1 cellular context compared by ENCODE assay signal in the genomic region with DNA sequence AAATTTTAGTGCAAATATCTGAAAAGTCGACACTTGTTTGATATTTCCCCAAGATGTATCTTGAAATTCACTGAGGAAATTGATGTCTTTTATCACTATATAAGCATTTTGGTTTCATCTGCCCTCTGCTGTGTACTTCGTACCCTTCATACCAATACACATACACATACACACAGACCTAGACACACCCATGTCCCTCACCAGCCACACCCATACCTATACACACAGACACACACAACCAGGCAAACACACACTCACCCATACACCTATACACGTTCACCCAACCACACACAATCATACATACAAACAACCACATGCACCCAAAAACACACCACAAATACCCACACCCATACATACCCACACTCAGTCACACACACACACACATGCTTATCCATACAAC.
TF ChIP-seq lines count a peak whose summit lies in the region.

No MANE protein-coding gene starts in this region.

TF ChIP-seq in GM23338, 12 proteins besides CTCF, POLR2A, EP300 and RAD21:
- TF ChIP-seq, protein P1, sequence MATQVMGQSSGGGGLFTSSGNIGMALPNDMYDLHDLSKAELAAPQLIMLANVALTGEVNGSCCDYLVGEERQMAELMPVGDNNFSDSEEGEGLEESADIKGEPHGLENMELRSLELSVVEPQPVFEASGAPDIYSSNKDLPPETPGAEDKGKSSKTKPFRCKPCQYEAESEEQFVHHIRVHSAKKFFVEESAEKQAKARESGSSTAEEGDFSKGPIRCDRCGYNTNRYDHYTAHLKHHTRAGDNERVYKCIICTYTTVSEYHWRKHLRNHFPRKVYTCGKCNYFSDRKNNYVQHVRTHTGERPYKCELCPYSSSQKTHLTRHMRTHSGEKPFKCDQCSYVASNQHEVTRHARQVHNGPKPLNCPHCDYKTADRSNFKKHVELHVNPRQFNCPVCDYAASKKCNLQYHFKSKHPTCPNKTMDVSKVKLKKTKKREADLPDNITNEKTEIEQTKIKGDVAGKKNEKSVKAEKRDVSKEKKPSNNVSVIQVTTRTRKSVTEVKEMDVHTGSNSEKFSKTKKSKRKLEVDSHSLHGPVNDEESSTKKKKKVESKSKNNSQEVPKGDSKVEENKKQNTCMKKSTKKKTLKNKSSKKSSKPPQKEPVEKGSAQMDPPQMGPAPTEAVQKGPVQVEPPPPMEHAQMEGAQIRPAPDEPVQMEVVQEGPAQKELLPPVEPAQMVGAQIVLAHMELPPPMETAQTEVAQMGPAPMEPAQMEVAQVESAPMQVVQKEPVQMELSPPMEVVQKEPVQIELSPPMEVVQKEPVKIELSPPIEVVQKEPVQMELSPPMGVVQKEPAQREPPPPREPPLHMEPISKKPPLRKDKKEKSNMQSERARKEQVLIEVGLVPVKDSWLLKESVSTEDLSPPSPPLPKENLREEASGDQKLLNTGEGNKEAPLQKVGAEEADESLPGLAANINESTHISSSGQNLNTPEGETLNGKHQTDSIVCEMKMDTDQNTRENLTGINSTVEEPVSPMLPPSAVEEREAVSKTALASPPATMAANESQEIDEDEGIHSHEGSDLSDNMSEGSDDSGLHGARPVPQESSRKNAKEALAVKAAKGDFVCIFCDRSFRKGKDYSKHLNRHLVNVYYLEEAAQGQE (IDR thresholded peaks at IDR 0.05; ENCODE audit: unreplicated experiment) = no peak
- TF ChIP-seq EZH2 (IDR thresholded peaks at IDR 0.05; ENCODE audit: low read depth, unreplicated experiment) (no peak), EZH2phosphoT487 (IDR thresholded peaks at IDR 0.05; ENCODE audit: unreplicated experiment) (no peak), ZNF114 (CRISPR knock-in tag; IDR thresholded peaks at IDR 0.05) (no peak), ZNF331 (CRISPR knock-in tag; IDR thresholded peaks at IDR 0.05; ENCODE audit: low read depth) (no peak), STAT1 (IDR thresholded peaks at IDR 0.05; ENCODE audit: unreplicated experiment) (no peak), NANOG (IDR thresholded peaks at IDR 0.05; ENCODE audit: borderline replicate concordance) (no peak), CREB1 (CRISPR knock-in tag; IDR thresholded peaks at IDR 0.05; ENCODE audit: low read depth) (no peak), POLR2AphosphoS5 (IDR thresholded peaks at IDR 0.05; ENCODE audit: low read depth) (no peak)
- TF ChIP-seq, protein P2, sequence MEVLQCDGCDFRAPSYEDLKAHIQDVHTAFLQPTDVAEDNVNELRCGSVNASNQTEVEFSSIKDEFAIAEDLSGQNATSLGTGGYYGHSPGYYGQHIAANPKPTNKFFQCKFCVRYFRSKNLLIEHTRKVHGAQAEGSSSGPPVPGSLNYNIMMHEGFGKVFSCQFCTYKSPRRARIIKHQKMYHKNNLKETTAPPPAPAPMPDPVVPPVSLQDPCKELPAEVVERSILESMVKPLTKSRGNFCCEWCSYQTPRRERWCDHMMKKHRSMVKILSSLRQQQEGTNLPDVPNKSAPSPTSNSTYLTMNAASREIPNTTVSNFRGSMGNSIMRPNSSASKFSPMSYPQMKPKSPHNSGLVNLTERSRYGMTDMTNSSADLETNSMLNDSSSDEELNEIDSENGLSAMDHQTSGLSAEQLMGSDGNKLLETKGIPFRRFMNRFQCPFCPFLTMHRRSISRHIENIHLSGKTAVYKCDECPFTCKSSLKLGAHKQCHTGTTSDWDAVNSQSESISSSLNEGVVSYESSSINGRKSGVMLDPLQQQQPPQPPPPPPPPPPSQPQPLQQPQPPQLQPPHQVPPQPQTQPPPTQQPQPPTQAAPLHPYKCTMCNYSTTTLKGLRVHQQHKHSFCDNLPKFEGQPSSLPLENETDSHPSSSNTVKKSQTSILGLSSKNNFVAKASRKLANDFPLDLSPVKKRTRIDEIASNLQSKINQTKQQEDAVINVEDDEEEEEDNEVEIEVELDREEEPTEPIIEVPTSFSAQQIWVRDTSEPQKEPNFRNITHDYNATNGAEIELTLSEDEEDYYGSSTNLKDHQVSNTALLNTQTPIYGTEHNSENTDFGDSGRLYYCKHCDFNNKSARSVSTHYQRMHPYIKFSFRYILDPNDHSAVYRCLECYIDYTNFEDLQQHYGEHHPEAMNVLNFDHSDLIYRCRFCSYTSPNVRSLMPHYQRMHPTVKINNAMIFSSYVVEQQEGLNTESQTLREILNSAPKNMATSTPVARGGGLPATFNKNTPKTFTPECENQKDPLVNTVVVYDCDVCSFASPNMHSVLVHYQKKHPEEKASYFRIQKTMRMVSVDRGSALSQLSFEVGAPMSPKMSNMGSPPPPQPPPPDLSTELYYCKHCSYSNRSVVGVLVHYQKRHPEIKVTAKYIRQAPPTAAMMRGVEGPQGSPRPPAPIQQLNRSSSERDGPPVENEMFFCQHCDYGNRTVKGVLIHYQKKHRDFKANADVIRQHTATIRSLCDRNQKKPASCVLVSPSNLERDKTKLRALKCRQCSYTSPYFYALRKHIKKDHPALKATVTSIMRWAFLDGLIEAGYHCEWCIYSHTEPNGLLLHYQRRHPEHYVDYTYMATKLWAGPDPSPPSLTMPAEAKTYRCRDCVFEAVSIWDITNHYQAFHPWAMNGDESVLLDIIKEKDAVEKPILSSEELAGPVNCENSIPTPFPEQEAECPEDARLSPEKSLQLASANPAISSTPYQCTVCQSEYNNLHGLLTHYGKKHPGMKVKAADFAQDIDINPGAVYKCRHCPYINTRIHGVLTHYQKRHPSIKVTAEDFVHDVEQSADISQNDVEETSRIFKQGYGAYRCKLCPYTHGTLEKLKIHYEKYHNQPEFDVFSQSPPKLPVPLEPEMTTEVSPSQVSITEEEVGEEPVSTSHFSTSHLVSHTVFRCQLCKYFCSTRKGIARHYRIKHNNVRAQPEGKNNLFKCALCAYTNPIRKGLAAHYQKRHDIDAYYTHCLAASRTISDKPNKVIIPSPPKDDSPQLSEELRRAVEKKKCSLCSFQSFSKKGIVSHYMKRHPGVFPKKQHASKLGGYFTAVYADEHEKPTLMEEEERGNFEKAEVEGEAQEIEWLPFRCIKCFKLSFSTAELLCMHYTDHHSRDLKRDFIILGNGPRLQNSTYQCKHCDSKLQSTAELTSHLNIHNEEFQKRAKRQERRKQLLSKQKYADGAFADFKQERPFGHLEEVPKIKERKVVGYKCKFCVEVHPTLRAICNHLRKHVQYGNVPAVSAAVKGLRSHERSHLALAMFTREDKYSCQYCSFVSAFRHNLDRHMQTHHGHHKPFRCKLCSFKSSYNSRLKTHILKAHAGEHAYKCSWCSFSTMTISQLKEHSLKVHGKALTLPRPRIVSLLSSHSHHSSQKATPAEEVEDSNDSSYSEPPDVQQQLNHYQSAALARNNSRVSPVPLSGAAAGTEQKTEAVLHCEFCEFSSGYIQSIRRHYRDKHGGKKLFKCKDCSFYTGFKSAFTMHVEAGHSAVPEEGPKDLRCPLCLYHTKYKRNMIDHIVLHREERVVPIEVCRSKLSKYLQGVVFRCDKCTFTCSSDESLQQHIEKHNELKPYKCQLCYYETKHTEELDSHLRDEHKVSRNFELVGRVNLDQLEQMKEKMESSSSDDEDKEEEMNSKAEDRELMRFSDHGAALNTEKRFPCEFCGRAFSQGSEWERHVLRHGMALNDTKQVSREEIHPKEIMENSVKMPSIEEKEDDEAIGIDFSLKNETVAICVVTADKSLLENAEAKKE (CRISPR knock-in tag; IDR thresholded peaks at IDR 0.05) = no peak
- TF ChIP-seq, protein P3, sequence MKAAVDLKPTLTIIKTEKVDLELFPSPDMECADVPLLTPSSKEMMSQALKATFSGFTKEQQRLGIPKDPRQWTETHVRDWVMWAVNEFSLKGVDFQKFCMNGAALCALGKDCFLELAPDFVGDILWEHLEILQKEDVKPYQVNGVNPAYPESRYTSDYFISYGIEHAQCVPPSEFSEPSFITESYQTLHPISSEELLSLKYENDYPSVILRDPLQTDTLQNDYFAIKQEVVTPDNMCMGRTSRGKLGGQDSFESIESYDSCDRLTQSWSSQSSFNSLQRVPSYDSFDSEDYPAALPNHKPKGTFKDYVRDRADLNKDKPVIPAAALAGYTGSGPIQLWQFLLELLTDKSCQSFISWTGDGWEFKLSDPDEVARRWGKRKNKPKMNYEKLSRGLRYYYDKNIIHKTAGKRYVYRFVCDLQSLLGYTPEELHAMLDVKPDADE (IDR thresholded peaks at IDR 0.05) = no peak
